In genomic region chr22:50016308-50016987, GRCh38 we compare ENCODE assay signal across 18 cellular contexts. TPM values are rescaled to one million over a fixed set of nuclear protein-coding genes. Genes with fewer than 3 reads are reported as not detected.
DNase-seq lines count a peak whose midpoint lies in the region; ATAC-seq and TF ChIP-seq lines count a peak whose summit lies in the region.
"Had no signal": no experiment of that assay in that cellular context is flagged by ENCODE, and none has a peak within 500 bp of the region (broad histone marks: within the 10 kb centered on the region; RNA-seq: fewer than 3 reads in every experiment).

No MANE protein-coding gene starts in this region.

- H3K9me3 ChIP-seq in BE2C: no peaks in the 10 kb centered on the region
- H3K9me3 ChIP-seq: adrenal gland had no signal

- H3K27ac Mint-ChIP-seq in activated T-helper 2 cell treated with anti-CD3 and anti-CD28 coated beads, Interferon-gamma antibody, Interleukin-2, Interleukin-4, amounts not matched to agents 10 μg/mL and 5 μg/mL and 100 μg/mL, durations not matched to agents 14 hours and 24 hours and 36 hours: peak overlapping the region; percentile 52
- H3K27ac Mint-ChIP-seq in natural killer cell treated with Interleukin-12 subunit alpha and Interleukin-12 subunit beta and Interleukin-15 and Interleukin-18, amount 100 ng/mL, for 72 hours: peak overlapping the region in 1 of 2 donors; percentile 22
- H3K27ac Mint-ChIP-seq in MCF 10A (ENCODE audit: low read depth, unreplicated experiment): no peak overlapping the region
- H3K27ac Mint-ChIP-seq: activated CD4-positive, alpha-beta T cell treated with anti-CD3 and anti-CD28 coated beads, Interleukin-2, amount 10 ng/mL, durations not matched to agents 7 days and 5 days; natural killer cell had no signal

- peaks cover 4% of the 10 kb centered on the region for H3K9me3 Mint-ChIP-seq in activated T-helper 2 cell treated with anti-CD3 and anti-CD28 coated beads, Interferon-gamma antibody, Interleukin-2, Interleukin-4, amounts not matched to agents 10 μg/mL and 5 μg/mL and 100 μg/mL, durations not matched to agents 14 hours and 24 hours and 36 hours
- H3K9me3 Mint-ChIP-seq in natural killer cell treated with Interleukin-12 subunit alpha and Interleukin-12 subunit beta and Interleukin-15 and Interleukin-18, amount 100 ng/mL, for 72 hours: no peaks in the 10 kb centered on the region
- H3K9me3 Mint-ChIP-seq in MCF 10A (ENCODE audit: unreplicated experiment): no peaks in the 10 kb centered on the region
- H3K9me3 Mint-ChIP-seq: activated CD4-positive, alpha-beta T cell treated with anti-CD3 and anti-CD28 coated beads, Interleukin-2, amount 10 ng/mL, durations not matched to agents 7 days and 5 days; natural killer cell had no signal

- ATAC-seq in natural killer cell treated with Interleukin-12 subunit alpha and Interleukin-12 subunit beta and Interleukin-15 and Interleukin-18, amount 100 ng/mL, for 72 hours: no peak
- no peak for ATAC-seq in HG03097 (IDR thresholded peaks at IDR 0.05; ENCODE audit: low FRiP score, unreplicated experiment)

- H3K36me3 Mint-ChIP-seq in activated T-helper 2 cell treated with anti-CD3 and anti-CD28 coated beads, Interferon-gamma antibody, Interleukin-2, Interleukin-4, amounts not matched to agents 10 μg/mL and 5 μg/mL and 100 μg/mL, durations not matched to agents 14 hours and 24 hours and 36 hours (ENCODE audit: low read depth): peaks cover 3% of the 10 kb centered on the region
- no peaks in the 10 kb centered on the region for H3K36me3 Mint-ChIP-seq in natural killer cell treated with Interleukin-12 subunit alpha and Interleukin-12 subunit beta and Interleukin-15 and Interleukin-18, amount 100 ng/mL, for 72 hours
- no peaks in the 10 kb centered on the region for H3K36me3 Mint-ChIP-seq in MCF 10A (ENCODE audit: insufficient read depth, unreplicated experiment)
- H3K36me3 Mint-ChIP-seq: natural killer cell had no signal

- no peaks in the 10 kb centered on the region for H3K36me3 ChIP-seq in BE2C
- H3K36me3 ChIP-seq: adrenal gland had no signal

- CTCF ChIA-PET in MCF 10A (lab: Yijun Ruan, JAX): interaction anchor here (1.2 to 1.8 kb wide), 2 partner anchors 11 to 86 kb away, joined by 3 to 6 read pairs; no protein-coding TSS in a partner anchor
- CTCF ChIA-PET in GM10248 (lab: Yijun Ruan, JAX): interaction anchor here (1.1 to 3.6 kb wide), 3 partner anchors 9 to 86 kb away, joined by 3 to 26 read pairs (median 12); no protein-coding TSS in a partner anchor

- no peak overlapping the region for H3K4me3 Mint-ChIP-seq in activated T-helper 2 cell treated with anti-CD3 and anti-CD28 coated beads, Interferon-gamma antibody, Interleukin-2, Interleukin-4, amounts not matched to agents 10 μg/mL and 5 μg/mL and 100 μg/mL, durations not matched to agents 14 hours and 24 hours and 36 hours (ENCODE audit: low read depth)
- peak overlapping the region; percentile 12 for H3K4me3 Mint-ChIP-seq in natural killer cell treated with Interleukin-12 subunit alpha and Interleukin-12 subunit beta and Interleukin-15 and Interleukin-18, amount 100 ng/mL, for 72 hours
- H3K4me3 Mint-ChIP-seq in MCF 10A (ENCODE audit: unreplicated experiment): no peak overlapping the region
- H3K4me3 Mint-ChIP-seq: activated CD4-positive, alpha-beta T cell treated with anti-CD3 and anti-CD28 coated beads, Interleukin-2, amount 10 ng/mL, durations not matched to agents 7 days and 5 days; natural killer cell had no signal

- POLR2A ChIA-PET in MCF 10A (lab: Yijun Ruan, JAX): no interaction called here
- POLR2A ChIA-PET in GM10248 (lab: Yijun Ruan, JAX): no interaction called here

- intact Hi-C loops in activated T-helper 2 cell treated with anti-CD3 and anti-CD28 coated beads, Interferon-gamma antibody, Interleukin-2, Interleukin-4, amounts not matched to agents 10 μg/mL and 5 μg/mL and 100 μg/mL, durations not matched to agents 14 hours and 24 hours and 36 hours (cut with micrococcal nuclease): loop anchor here (5.0 kb wide), 1 partner anchor 84 kb away; no protein-coding TSS in a partner anchor
- intact Hi-C loops in MCF 10A (cut with micrococcal nuclease): no loop called here

- H3K27me3 ChIP-seq in BE2C: peaks cover 19% of the 10 kb centered on the region

- H3K27me3 Mint-ChIP-seq in activated T-helper 2 cell treated with anti-CD3 and anti-CD28 coated beads, Interferon-gamma antibody, Interleukin-2, Interleukin-4, amounts not matched to agents 10 μg/mL and 5 μg/mL and 100 μg/mL, durations not matched to agents 14 hours and 24 hours and 36 hours (ENCODE audit: low read depth): peaks cover 9% of the 10 kb centered on the region
- peaks cover 5 to 13% of the 10 kb centered on the region in 2 donors for H3K27me3 Mint-ChIP-seq in natural killer cell treated with Interleukin-12 subunit alpha and Interleukin-12 subunit beta and Interleukin-15 and Interleukin-18, amount 100 ng/mL, for 72 hours
- no peaks in the 10 kb centered on the region for H3K27me3 Mint-ChIP-seq in MCF 10A (ENCODE audit: insufficient read depth, unreplicated experiment)

- peaks cover 27% of the 10 kb centered on the region for H3K4me1 Mint-ChIP-seq in activated T-helper 2 cell treated with anti-CD3 and anti-CD28 coated beads, Interferon-gamma antibody, Interleukin-2, Interleukin-4, amounts not matched to agents 10 μg/mL and 5 μg/mL and 100 μg/mL, durations not matched to agents 14 hours and 24 hours and 36 hours (ENCODE audit: low read depth)
- H3K4me1 Mint-ChIP-seq in natural killer cell treated with Interleukin-12 subunit alpha and Interleukin-12 subunit beta and Interleukin-15 and Interleukin-18, amount 100 ng/mL, for 72 hours (ENCODE audit: low read depth in 2 of 2): peaks cover 0 to 30% of the 10 kb centered on the region in 2 donors
- no peaks in the 10 kb centered on the region for H3K4me1 Mint-ChIP-seq in MCF 10A (ENCODE audit: insufficient read depth, unreplicated experiment)

- DNase-seq in BE2C: peak; percentile 5
- DNase-seq in GM12865 (ENCODE audit: low read depth): no peak
- no peak for DNase-seq in activated T-helper 2 cell treated with anti-CD3 and anti-CD28 coated beads, Interferon-gamma antibody, Interleukin-2, Interleukin-4, amounts not matched to agents 10 μg/mL and 5 μg/mL and 100 μg/mL, durations not matched to agents 14 hours and 24 hours and 36 hours (ENCODE audit: low spot score)
- peak; percentile 39 for DNase-seq in natural killer cell treated with Interleukin-12 subunit alpha and Interleukin-12 subunit beta and Interleukin-15 and Interleukin-18, amount 100 ng/mL, for 72 hours (ENCODE audit: low spot score)
- DNase-seq in T1000 (lab: John Stamatoyannopoulos, UW): no peak
- DNase-seq in MCF 10A (ENCODE audit: unreplicated experiment): no peak
- DNase-seq in GM10248 (ENCODE audit: extremely low spot score): no peak
- DNase-seq: activated CD4-positive, alpha-beta T cell treated with anti-CD3 and anti-CD28 coated beads, Interleukin-2, amount 10 ng/mL, durations not matched to agents 7 days and 5 days; adrenal gland; GM23248; hippocampal formation; natural killer cell; NCI-H2029 treated with DMSO at 0.1 percent for 48 hours; stimulated activated naive CD4-positive, alpha-beta T cell had no signal

- H3K4me1 ChIP-seq in BE2C: no peaks in the 10 kb centered on the region
- H3K4me1 ChIP-seq: adrenal gland had no signal

- no TSS peak for BruUV-seq in MCF 10A (replicated peaks; lab: Mats Ljungman, UMichigan)

- TF ChIP-seq CTCF in BE2C (IDR thresholded peaks at IDR 0.05; ENCODE audit: low read depth, low read length) (no peak), GM12865 (IDR thresholded peaks at IDR 0.05; ENCODE audit: insufficient read depth, low read depth, low read length, missing control alignments) (no peak), MCF 10A (IDR thresholded peaks at IDR 0.05; ENCODE audit: unreplicated experiment) (no peak), GM10248 (IDR thresholded peaks at IDR 0.05; ENCODE audit: control extremely low read depth, extremely low read depth, low read depth, missing control alignments) (no peak)

- no peak overlapping the region for H3K4me3 ChIP-seq in BE2C (ENCODE audit: low read depth, low read length)
- peak overlapping the region; percentile 42 for H3K4me3 ChIP-seq in GM12865 (ENCODE audit: low read depth, low read length)
- H3K4me3 ChIP-seq: adrenal gland, GM23248 had no signal

RNA-seq across cellular contexts. Expression of gene IL17REL, which starts 3.9 kb away (rescaled TPM):
- polyA plus RNA-seq in BE2C (2012; ENCODE audit: insufficient read depth, insufficient read length, low read depth): not detected
- total RNA-seq in activated T-helper 2 cell treated with anti-CD3 and anti-CD28 coated beads, Interferon-gamma antibody, Interleukin-2, Interleukin-4, amounts not matched to agents 10 μg/mL and 5 μg/mL and 100 μg/mL, durations not matched to agents 14 hours and 24 hours and 36 hours: not detected in 2 replicates
- not detected for total RNA-seq in natural killer cell treated with Interleukin-12 subunit alpha and Interleukin-12 subunit beta and Interleukin-15 and Interleukin-18, amount 100 ng/mL, for 72 hours
- total RNA-seq in MCF 10A (2022): not detected in 2 replicates
- total RNA-seq: activated CD4-positive, alpha-beta T cell treated with anti-CD3 and anti-CD28 coated beads, Interleukin-2, amount 10 ng/mL, durations not matched to agents 7 days and 5 days; adrenal gland; GM23248; natural killer cell; T-helper 2 cell treated with Interferon-gamma antibody and Interleukin-4, amounts not matched to agents 100 ng/mL and 5 ng/mL, for 36 hours had no signal
- polyA plus RNA-seq: adrenal gland, GM23248, liver, right cardiac atrium had no signal

RNA-seq across cellular contexts. Expression of gene TTLL8, which starts 41.6 kb away (rescaled TPM):
- not detected for polyA plus RNA-seq in BE2C (2012; ENCODE audit: insufficient read depth, insufficient read length, low read depth)
- total RNA-seq in activated T-helper 2 cell treated with anti-CD3 and anti-CD28 coated beads, Interferon-gamma antibody, Interleukin-2, Interleukin-4, amounts not matched to agents 10 μg/mL and 5 μg/mL and 100 μg/mL, durations not matched to agents 14 hours and 24 hours and 36 hours: not detected in 2 replicates
- not detected for total RNA-seq in natural killer cell treated with Interleukin-12 subunit alpha and Interleukin-12 subunit beta and Interleukin-15 and Interleukin-18, amount 100 ng/mL, for 72 hours
- total RNA-seq in MCF 10A (2022): not detected in 2 replicates
- total RNA-seq: activated CD4-positive, alpha-beta T cell treated with anti-CD3 and anti-CD28 coated beads, Interleukin-2, amount 10 ng/mL, durations not matched to agents 7 days and 5 days; adrenal gland; GM23248; liver; natural killer cell; right cardiac atrium; T-helper 2 cell treated with Interferon-gamma antibody and Interleukin-4, amounts not matched to agents 100 ng/mL and 5 ng/mL, for 36 hours had no signal
- polyA plus RNA-seq: adrenal gland, GM23248, liver, right cardiac atrium had no signal

RNA-seq across cellular contexts. Expression of gene PIM3, which starts 55.9 kb away (rescaled TPM):
- polyA plus RNA-seq in BE2C (2012; ENCODE audit: insufficient read depth, insufficient read length, low read depth): 286 TPM
- 215 TPM in 2 replicates for total RNA-seq in activated T-helper 2 cell treated with anti-CD3 and anti-CD28 coated beads, Interferon-gamma antibody, Interleukin-2, Interleukin-4, amounts not matched to agents 10 μg/mL and 5 μg/mL and 100 μg/mL, durations not matched to agents 14 hours and 24 hours and 36 hours
- 100 to 1,000 TPM in 1 of 2 donors, 10 to 100 TPM in 1; 78.5 to 115 TPM for total RNA-seq in natural killer cell treated with Interleukin-12 subunit alpha and Interleukin-12 subunit beta and Interleukin-15 and Interleukin-18, amount 100 ng/mL, for 72 hours
- 56.3 and 73.5 TPM in 2 replicates for total RNA-seq in MCF 10A (2022)

Comparison
In these comparisons a context has a peak if more than half of its experiments do, and no peak if none do; other contexts are left out.
1. DNase-seq: peak in BE2C (single experiment) and natural killer cell treated with Interleukin-12 subunit alpha and Interleukin-12 subunit beta and Interleukin-15 and Interleukin-18, amount 100 ng/mL, for 72 hours (single experiment); none in GM12865 (single experiment), activated T-helper 2 cell treated with anti-CD3 and anti-CD28 coated beads, Interferon-gamma antibody, Interleukin-2, Interleukin-4, amounts not matched to agents 10 μg/mL and 5 μg/mL and 100 μg/mL, durations not matched to agents 14 hours and 24 hours and 36 hours (single experiment), T1000 (single experiment), MCF 10A (single experiment) and GM10248 (single experiment).